ENCODE assay signal across 20 cellular contexts in the genomic region with DNA sequence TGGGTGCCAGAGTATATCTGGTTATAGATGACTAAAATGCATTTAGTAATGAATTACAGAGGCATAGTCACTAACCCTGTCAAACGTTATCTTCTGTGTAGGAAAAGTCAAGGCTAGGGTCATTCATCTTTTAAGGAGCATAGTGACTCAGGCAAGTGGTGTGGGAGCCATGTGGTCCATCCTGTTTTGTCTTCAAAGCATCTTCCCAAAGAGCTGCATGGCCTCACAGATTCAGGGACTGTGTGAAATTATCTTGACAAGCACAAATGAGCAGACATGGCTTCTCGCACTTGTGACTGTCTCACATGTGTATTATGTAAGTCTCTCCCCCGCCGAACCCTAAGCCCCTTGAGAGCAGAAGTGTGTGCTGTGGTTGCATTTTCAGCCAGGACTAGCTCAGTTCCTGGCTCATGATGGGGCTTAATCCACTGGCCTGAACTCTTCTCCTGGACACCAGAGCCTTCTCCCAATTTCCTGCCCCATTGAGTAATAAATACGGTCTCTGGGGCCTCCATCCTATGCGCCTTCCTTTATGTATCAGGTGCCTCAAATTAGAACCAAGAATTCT.
"Had no signal": no experiment of that assay in that cellular context is flagged by ENCODE, and none has a peak within 500 bp of the region (broad histone marks: within the 10 kb centered on the region; RNA-seq: fewer than 3 reads in every experiment).

No MANE protein-coding gene starts in this region.

- H3K27ac ChIP-seq: SJCRH30 had no signal

- H3K27me3 ChIP-seq: MG63, SJCRH30 had no signal

- H3K36me3 ChIP-seq: MG63, SJCRH30 had no signal

- ATAC-seq: HepG2, SK-N-SH treated with all-trans-retinoic acid at 6 μM for 48 hours had no signal

- H3K4me3 ChIP-seq: MG63, SJCRH30 had no signal

- H3K9me3 ChIP-seq: MG63, SJCRH30 had no signal

- DNase-seq: IMR-90, Karpas-422, KG1, MG63, NCI-H1092, NCI-H1105 treated with DMSO at 0.1 percent for 48 hours, NCI-H1417 treated with DMSO at 0.1 percent for 48 hours, NCI-H146, NCI-H1694 treated with DMSO at 0.1 percent for 48 hours, NCI-H1930, NCI-H2081, NCI-H2107, NCI-H2227 treated with DMSO at 0.1 percent for 48 hours, NCI-H524, NCI-H526 treated with DMSO at 0.1 percent for 48 hours, NCI-H774, SHP77 treated with DMSO at 0.1 percent for 48 hours, SJCRH30 had no signal
